9 cellular contexts compared by ENCODE assay signal in the genomic region with DNA sequence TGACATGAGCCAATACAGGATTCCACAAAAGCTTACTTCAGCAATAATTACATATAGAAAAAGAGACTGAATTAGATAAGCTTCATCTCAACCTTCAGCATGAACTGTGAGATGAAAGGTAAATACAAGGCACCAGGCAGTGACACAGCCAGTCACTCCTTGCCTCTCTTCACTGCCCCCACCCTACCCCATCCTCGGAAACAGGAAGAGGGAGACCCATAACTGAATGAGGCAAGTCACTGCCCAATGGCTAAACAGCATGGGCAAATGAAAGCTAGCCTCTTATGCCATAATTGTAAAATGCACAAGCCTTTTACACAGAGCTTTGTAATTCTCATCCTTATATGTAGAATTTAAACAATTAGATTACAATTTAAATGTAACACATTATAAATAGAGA. TPM values are rescaled to one million over a fixed set of nuclear protein-coding genes. Genes with fewer than 3 reads are reported as not detected.
A peak's percentile ranks its signal among the peaks of the same experiment; 100 is the strongest.
DNase-seq lines count a peak whose midpoint lies in the region; ATAC-seq and TF ChIP-seq lines count a peak whose summit lies in the region.
"Had no signal": no experiment of that assay in that cellular context is flagged by ENCODE, and none has a peak within 500 bp of the region (broad histone marks: within the 10 kb centered on the region; RNA-seq: fewer than 3 reads in every experiment).

No MANE protein-coding gene starts in this region.

- H3K36me3 ChIP-seq in neuron (ENCODE audit: insufficient read depth, low read length): peaks cover 24% of the 10 kb centered on the region

- no peak overlapping the region for H2AFZ ChIP-seq in neuron (ENCODE audit: low read depth, low read length)

- ATAC-seq in GM18870 (IDR thresholded peaks at IDR 0.05; ENCODE audit: unreplicated experiment): no peak

- TF ChIP-seq CTCF in cardiac fibroblast (IDR thresholded peaks at IDR 0.05; ENCODE audit: low read depth, low read length): no peak

- peaks cover 10% of the 10 kb centered on the region for H3K9me3 ChIP-seq in neuron (ENCODE audit: low read length)

- DNase-seq in DMS 273 (lab: John Stamatoyannopoulos, UW; ENCODE audit: unreplicated experiment): peak; percentile 14
- no peak for DNase-seq in DMS 273 treated with DMSO at 0.1 percent for 48 hours (lab: John Stamatoyannopoulos, UW)
- DNase-seq in M059J (ENCODE audit: low read depth): peak; percentile 18
- DNase-seq in cardiac fibroblast (ENCODE audit: low read depth in 2 of 2): peak in 1 of 2 donors; percentile 24
- no peak for DNase-seq in stimulated activated CD4-positive, alpha-beta T cell treated with anti-CD3 and anti-CD28 coated beads, Interleukin-1b, Interleukin-23, amount 100 ng/mL, for 48 hours
- no peak for DNase-seq in ureter (ENCODE audit: low spot score)

- H3K27me3 ChIP-seq in neuron (ENCODE audit: insufficient read depth, low read length): no peaks in the 10 kb centered on the region

- peaks cover 13% of the 10 kb centered on the region for H3K4me1 ChIP-seq in neuron (ENCODE audit: insufficient read depth, low read length)

- H3K4me3 ChIP-seq in cardiac fibroblast (replicated peaks in 1 of 2; ENCODE audit: low read depth in 2 of 2, low read length in 2 of 2) (peak overlapping the region; percentile 8 to 88), neuron (ENCODE audit: low read length) (peak overlapping the region; percentile 84)

RNA-seq across cellular contexts. Expression of gene ZNF160, which starts 1.7 kb away (rescaled TPM):
- 21.4 and 22.4 TPM in 2 replicates for total RNA-seq in M059J (2014; rRNA removed; shearing (Covaris generic))
- total RNA-seq in ureter: 65.1 TPM

RNA-seq across cellular contexts. Expression of gene ZNF415, which starts 31.2 kb away (rescaled TPM):
- total RNA-seq in M059J (2014; rRNA removed; shearing (Covaris generic)): 4.8 and 8.4 TPM in 2 replicates
- total RNA-seq in ureter: 15.1 TPM

RNA-seq across cellular contexts. Expression of gene ERVV-2, which starts 57.0 kb away (rescaled TPM):
- total RNA-seq in M059J (2014; rRNA removed; shearing (Covaris generic)): not detected in 2 replicates
- not detected for total RNA-seq in ureter
- total RNA-seq: lung had no signal

RNA-seq across cellular contexts. Expression of gene ZNF347, which starts 57.3 kb away (rescaled TPM):
- total RNA-seq in M059J (2014; rRNA removed; shearing (Covaris generic)): 11.2 and 16.2 TPM in 2 replicates
- 24.1 TPM for total RNA-seq in ureter

Comparison
In these comparisons a context has a peak if more than half of its experiments do, and no peak if none do; other contexts are left out.
1. DNase-seq: peak in DMS 273 (single experiment) and M059J (single experiment); none in DMS 273 treated with DMSO at 0.1 percent for 48 hours (single experiment), stimulated activated CD4-positive, alpha-beta T cell treated with anti-CD3 and anti-CD28 coated beads, Interleukin-1b, Interleukin-23, amount 100 ng/mL, for 48 hours (single experiment) and ureter (single experiment).